Comparison of ENCODE assay signal across 16 cellular contexts in the genomic region with DNA sequence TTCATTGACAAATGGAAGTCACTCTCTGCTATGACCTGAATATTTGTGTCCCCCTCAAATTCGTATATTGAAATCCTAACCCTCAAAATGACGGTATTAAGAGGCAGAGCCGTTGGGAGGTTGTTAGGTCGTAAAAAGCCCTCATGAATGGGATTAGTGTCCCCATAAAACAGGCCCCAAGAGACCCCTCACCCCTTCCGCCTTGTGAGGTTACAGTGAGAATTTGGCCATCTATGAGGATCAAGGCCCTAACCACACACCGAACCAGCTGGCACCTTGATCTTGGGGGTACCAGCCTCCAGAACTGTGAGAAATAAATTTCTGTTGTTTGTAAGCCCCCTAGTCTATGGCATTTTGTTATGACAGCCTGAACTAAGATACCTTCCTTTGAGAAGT. TPM values are rescaled to one million over a fixed set of nuclear protein-coding genes. Genes with fewer than 3 reads are reported as not detected.
A peak's percentile ranks its signal among the peaks of the same experiment; 100 is the strongest.
DNase-seq lines count a peak whose midpoint lies in the region; ATAC-seq and TF ChIP-seq lines count a peak whose summit lies in the region.
"Had no signal": no experiment of that assay in that cellular context is flagged by ENCODE, and none has a peak within 500 bp of the region (broad histone marks: within the 10 kb centered on the region; RNA-seq: fewer than 3 reads in every experiment).

No MANE protein-coding gene starts in this region.

- H3F3A ChIP-seq in smooth muscle cell (ENCODE audit: low read depth): peaks cover 15% of the 10 kb centered on the region

- in situ Hi-C loops in HAP-1 (cut with MboI; ENCODE audit: low sequenced_read_pairs): no loop called here

- TF ChIP-seq CTCF in hepatocyte (IDR thresholded peaks at IDR 0.05; ENCODE audit: poor library complexity) (no peak), smooth muscle cell (IDR thresholded peaks at IDR 0.05; ENCODE audit: borderline replicate concordance, insufficient read depth, poor library complexity, severe bottlenecking) (no peak)

- H4K20me1 ChIP-seq in hepatocyte (ENCODE audit: insufficient read depth, poor library complexity, severe bottlenecking) (no peaks in the 10 kb centered on the region), smooth muscle cell (ENCODE audit: low read depth) (no peaks in the 10 kb centered on the region)

- no peaks in the 10 kb centered on the region for H3K36me3 Mint-ChIP-seq in activated naive CD4-positive, alpha-beta T cell treated with anti-CD3 and anti-CD28 coated beads, Interleukin-2, amount 50 U/mL, for 72 hours
- H3K36me3 Mint-ChIP-seq: activated naive CD8-positive, alpha-beta T cell had no signal

- WGBS in hepatocyte (ENCODE audit: low lambda C conversion rate, missing lambda C conversion rate): 64% methylated on average over 6 of the region's 6 CpGs
- WGBS in smooth muscle cell (ENCODE audit: low lambda C conversion rate): 36% methylated on average over 6 of the region's 6 CpGs

- H3K79me2 ChIP-seq in hepatocyte (no peaks in the 10 kb centered on the region), smooth muscle cell (ENCODE audit: low read depth) (no peaks in the 10 kb centered on the region)

- H3K4me3 ChIP-seq in HAP-1 (no peak overlapping the region), SJSA1 (no peak overlapping the region), hepatocyte (no peak overlapping the region), smooth muscle cell (no peak overlapping the region)
- H3K4me3 ChIP-seq: lower lobe of right lung had no signal

- DNase-seq in HAP-1 (ENCODE audit: low spot score in 2 of 2) (peak; percentile 4 to 41), SJSA1 (ENCODE audit: low read depth in 1 of 2, low spot score in 2 of 2) (no peak), hepatocyte (ENCODE audit: low spot score) (no peak), smooth muscle cell (lab: John Stamatoyannopoulos, UW; ENCODE audit: unreplicated experiment) (no peak), HCEC 1CT (no peak)
- DNase-seq in activated naive CD4-positive, alpha-beta T cell treated with anti-CD3 and anti-CD28 coated beads, Interleukin-2, amount 50 U/mL, for 72 hours (ENCODE audit: low spot score in 2 of 2): no peak
- DNase-seq: activated T-cell treated with anti-CD3 and anti-CD28 coated beads, Interleukin-2, amount 50 U/mL, for 1 hour; lower lobe of right lung; NCI-H1436; stimulated activated naive CD4-positive, alpha-beta T cell had no signal

- no peak overlapping the region for H3K4me2 ChIP-seq in hepatocyte
- peak overlapping the region; percentile 76 for H3K4me2 ChIP-seq in smooth muscle cell

- H3K27me3 ChIP-seq in HAP-1 (ENCODE audit: low read depth) (no peaks in the 10 kb centered on the region; the same call in 1 of the 2 replicates), SJSA1 (replicated peaks) (no peaks in the 10 kb centered on the region), hepatocyte (no peaks in the 10 kb centered on the region), smooth muscle cell (ENCODE audit: low read depth) (no peaks in the 10 kb centered on the region)

- ATAC-seq in GM21723 (IDR thresholded peaks at IDR 0.05; ENCODE audit: unreplicated experiment): no peak
- no peak for ATAC-seq in activated naive CD4-positive, alpha-beta T cell treated with anti-CD3 and anti-CD28 coated beads, Interleukin-2, amount 50 U/mL, for 72 hours
- ATAC-seq: lower lobe of right lung had no signal

- H3K4me1 ChIP-seq in HAP-1 (peaks cover 9% of the 10 kb centered on the region; the same call in 1 of the 2 replicates), SJSA1 (replicated peaks) (peaks cover 63% of the 10 kb centered on the region), hepatocyte (ENCODE audit: insufficient read depth) (peaks cover 15% of the 10 kb centered on the region), smooth muscle cell (ENCODE audit: low read depth) (peaks cover 11% of the 10 kb centered on the region)

- H3K9me2 ChIP-seq in hepatocyte (replicated peaks; ENCODE audit: insufficient read depth): no peaks in the 10 kb centered on the region

- H3K9me3 Mint-ChIP-seq in activated naive CD4-positive, alpha-beta T cell treated with anti-CD3 and anti-CD28 coated beads, Interleukin-2, amount 50 U/mL, for 72 hours: no peaks in the 10 kb centered on the region

- H3K36me3 ChIP-seq in HAP-1 (replicated peaks) (no peaks in the 10 kb centered on the region), SJSA1 (peaks cover 8% of the 10 kb centered on the region), hepatocyte (replicated peaks; ENCODE audit: insufficient read depth, low read depth) (no peaks in the 10 kb centered on the region), smooth muscle cell (ENCODE audit: low read depth) (no peaks in the 10 kb centered on the region)
- H3K36me3 ChIP-seq: lower lobe of right lung had no signal

- H3K27ac ChIP-seq in SJSA1 (peak overlapping the region; percentile 70), hepatocyte (peak overlapping the region; percentile 4), smooth muscle cell (ENCODE audit: low read depth) (peak overlapping the region; percentile 91)
- H3K27ac ChIP-seq: lower lobe of right lung had no signal

- H2AFZ ChIP-seq in hepatocyte (peak overlapping the region; percentile 15), smooth muscle cell (ENCODE audit: low read depth) (peak overlapping the region; percentile 60)

- no peak overlapping the region for H3K9ac ChIP-seq in smooth muscle cell (ENCODE audit: low read depth)

- H3K27ac Mint-ChIP-seq in activated naive CD4-positive, alpha-beta T cell treated with anti-CD3 and anti-CD28 coated beads, Interleukin-2, amount 50 U/mL, for 72 hours: no peak overlapping the region
- H3K27ac Mint-ChIP-seq: activated naive CD8-positive, alpha-beta T cell had no signal

- H3K9me3 ChIP-seq in HAP-1: no peaks in the 10 kb centered on the region
- H3K9me3 ChIP-seq in SJSA1 (replicated peaks): no peaks in the 10 kb centered on the region
- no peaks in the 10 kb centered on the region for H3K9me3 ChIP-seq in hepatocyte (ENCODE audit: low read depth)
- no peaks in the 10 kb centered on the region for H3K9me3 ChIP-seq in smooth muscle cell (replicated peaks; ENCODE audit: low read depth)
- H3K9me3 ChIP-seq: lower lobe of right lung had no signal

RNA-seq across cellular contexts. Expression of a gene that starts 52.5 kb away (rescaled TPM):
- total RNA-seq in SJSA1 (2014; rRNA removed; shearing (Covaris generic)): not detected in 2 replicates
- total RNA-seq in hepatocyte: not detected in 2 replicates
- not detected in 2 replicates for polyA plus RNA-seq in hepatocyte
- not detected in 2 replicates for total RNA-seq in smooth muscle cell
- polyA plus RNA-seq in smooth muscle cell: not detected in 2 replicates
- not detected for total RNA-seq in activated naive CD4-positive, alpha-beta T cell treated with anti-CD3 and anti-CD28 coated beads, Interleukin-2, amount 50 U/mL, for 72 hours
- total RNA-seq: cardiac septum, frontal cortex had no signal
- polyA plus RNA-seq: BJ, neural cell had no signal

Comparison
In these comparisons a context has a peak if more than half of its experiments do, and no peak if none do; other contexts are left out.
1. DNase-seq: peak in HAP-1 (2 of 2); none in SJSA1 (0 of 2), hepatocyte (single experiment), smooth muscle cell (single experiment), HCEC 1CT (single experiment) and activated naive CD4-positive, alpha-beta T cell treated with anti-CD3 and anti-CD28 coated beads, Interleukin-2, amount 50 U/mL, for 72 hours (0 of 2).
2. H3K27ac ChIP-seq: peak in every context shown above with its lines; median percentile 91 in smooth muscle cell; 70 in SJSA1; 4 in hepatocyte.